In the genomic region with DNA sequence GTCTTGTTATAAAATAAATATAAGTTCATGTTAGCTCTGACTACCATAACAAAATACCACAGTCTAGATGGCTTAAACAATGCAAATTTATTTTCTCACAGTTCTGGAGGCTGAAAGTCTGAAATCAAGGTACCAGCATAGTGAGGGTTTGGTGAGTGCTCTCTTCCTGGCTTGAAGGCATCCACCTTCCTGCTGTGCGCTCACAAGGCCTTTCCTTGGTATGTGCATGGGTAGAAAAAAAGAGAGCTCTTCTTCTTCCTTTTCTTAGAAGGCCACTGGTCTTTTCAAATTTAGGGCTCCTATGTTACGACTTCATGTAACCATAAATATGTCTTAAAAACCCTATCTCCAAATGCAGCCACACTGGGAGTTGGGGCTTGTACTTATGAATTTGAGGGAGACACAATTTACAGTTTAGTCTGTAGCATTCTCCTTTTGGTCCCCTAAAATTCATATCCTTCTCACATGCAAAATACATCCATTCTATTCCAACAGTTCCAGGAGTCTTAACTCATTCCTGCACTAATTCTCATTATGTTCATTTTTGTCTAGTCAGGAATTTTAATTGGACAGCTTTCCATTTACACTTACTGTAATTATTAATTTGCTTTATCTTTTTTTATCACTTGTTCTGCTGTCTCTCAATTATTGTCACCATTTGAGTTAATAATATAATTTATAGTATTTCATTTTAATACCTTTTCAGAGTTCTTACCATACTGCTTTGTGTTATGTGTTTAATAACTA, we compare ENCODE assay signal across 19 cellular contexts.
"Had no signal": no experiment of that assay in that cellular context is flagged by ENCODE, and none has a peak within 500 bp of the region (broad histone marks: within the 10 kb centered on the region; RNA-seq: fewer than 3 reads in every experiment).

No MANE protein-coding gene starts in this region.

- H3K9me3 ChIP-seq: esophagus muscularis mucosa, gastrocnemius medialis, left ventricle myocardium inferior, lower lobe of right lung, psoas muscle, sigmoid colon had no signal

- FAIRE-seq: kidney had no signal

- H3K4me1 ChIP-seq: gastrocnemius medialis, heart right ventricle, left ventricle myocardium inferior, lower lobe of right lung, psoas muscle had no signal

- H3K27me3 ChIP-seq: dorsolateral prefrontal cortex, esophagus muscularis mucosa, gastrocnemius medialis, heart right ventricle, sigmoid colon had no signal

- DNase-seq: dorsolateral prefrontal cortex; effector CD8-positive, alpha-beta T cell; gastrocnemius medialis; heart right ventricle; hypothalamus; kidney; left cardiac atrium; left ventricle myocardium inferior; lower lobe of right lung; midbrain; psoas muscle; retina; sigmoid colon; stimulated activated naive CD4-positive, alpha-beta T cell; trophoblast cell had no signal

- H3K4me3 ChIP-seq: coronary artery, dorsolateral prefrontal cortex, esophagus muscularis mucosa, gastrocnemius medialis, heart right ventricle, left ventricle myocardium inferior, lower lobe of right lung, psoas muscle, sigmoid colon, skin epidermis had no signal

- H3K36me3 ChIP-seq: esophagus muscularis mucosa, gastrocnemius medialis, heart right ventricle, left ventricle myocardium inferior, lower lobe of right lung, sigmoid colon had no signal

- H3K27ac ChIP-seq: coronary artery, dorsolateral prefrontal cortex, epithelial cell of prostate, esophagus muscularis mucosa, gastrocnemius medialis, heart right ventricle, left ventricle myocardium inferior, lower lobe of right lung, psoas muscle, sigmoid colon, skin epidermis had no signal

- ATAC-seq: gastrocnemius medialis, heart right ventricle, left cardiac atrium, lower lobe of right lung, psoas muscle had no signal
